14 cellular contexts compared by ENCODE assay signal in the genomic region with DNA sequence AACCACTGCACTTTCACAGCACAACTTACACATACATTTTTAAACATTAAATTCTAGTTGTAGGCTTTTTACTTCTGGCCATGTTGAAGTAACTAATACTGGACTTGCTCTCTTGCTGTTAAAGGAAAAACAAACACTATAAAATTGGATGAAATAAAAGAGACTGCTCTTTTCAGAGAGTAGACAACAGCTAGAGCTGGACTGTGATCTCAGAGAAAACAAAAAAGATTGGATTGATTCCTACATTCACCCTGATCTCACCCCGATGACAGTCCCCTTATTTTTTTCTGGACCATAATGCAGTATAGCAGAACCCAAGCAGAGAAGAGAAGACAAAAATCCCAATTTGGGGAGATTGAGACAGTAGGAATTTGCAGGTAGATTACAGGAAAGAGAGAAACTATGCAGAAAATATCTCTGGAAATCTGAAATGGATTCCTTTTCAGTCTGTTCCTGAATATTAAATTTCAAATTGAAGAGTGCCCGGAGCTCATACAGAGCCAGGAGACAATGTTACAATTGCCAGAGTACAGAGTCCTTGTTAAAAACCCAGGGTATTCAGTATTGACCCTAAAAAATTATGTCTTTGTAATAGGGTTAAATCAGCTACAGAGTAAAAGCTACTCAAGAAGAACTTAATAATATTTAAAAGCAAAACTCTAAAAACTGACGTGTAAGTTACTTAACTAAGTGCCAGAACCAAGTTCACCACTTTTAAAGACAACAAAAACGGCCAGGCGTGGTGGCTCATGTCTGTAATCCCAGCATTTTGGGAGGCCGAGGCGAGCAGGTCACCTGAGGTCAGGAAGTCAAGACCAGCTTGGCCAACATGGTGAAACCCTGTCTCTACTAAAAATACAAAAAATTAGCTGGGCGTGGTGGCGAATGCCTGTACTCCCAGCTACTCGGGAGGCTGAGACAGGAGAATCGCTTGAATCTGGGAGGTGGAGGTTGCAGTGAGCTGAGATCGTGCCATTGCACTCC.
"Had no signal": no experiment of that assay in that cellular context is flagged by ENCODE, and none has a peak within 500 bp of the region (broad histone marks: within the 10 kb centered on the region; RNA-seq: fewer than 3 reads in every experiment).

No MANE protein-coding gene starts in this region.

- H3K36me3 ChIP-seq: ascending aorta, upper lobe of left lung had no signal

- ATAC-seq: naive thymus-derived CD4-positive, alpha-beta T cell; WTC11 had no signal

- H3K9me3 ChIP-seq: ascending aorta had no signal

- H3K4me1 Mint-ChIP-seq: endodermal cell; naive thymus-derived CD4-positive, alpha-beta T cell had no signal

- H3K4me3 ChIP-seq: ascending aorta, upper lobe of left lung had no signal

- H3K27me3 Mint-ChIP-seq: naive thymus-derived CD4-positive, alpha-beta T cell; stimulated activated naive CD8-positive, alpha-beta T cell treated with anti-CD3 and anti-CD28 coated beads, Interleukin-15, Interleukin-2, amounts not matched to agents 100 ng/mL and 50 ng/mL, for 24 hours had no signal

- H3K4me3 Mint-ChIP-seq: activated T-helper 1 cell treated with anti-CD3 and anti-CD28 coated beads, Interleukin-12 subunit alpha, Interleukin-12 subunit beta, Interleukin-2, Interleukin-4 antibody, amounts not matched to agents 30 ng/mL and 10 ng/mL and 1 ng/mL, durations not matched to agents 14 hours and 24 hours and 36 hours; endodermal cell; naive thymus-derived CD4-positive, alpha-beta T cell; stimulated activated naive CD8-positive, alpha-beta T cell treated with anti-CD3 and anti-CD28 coated beads, Interleukin-15, Interleukin-2, amounts not matched to agents 100 ng/mL and 50 ng/mL, for 24 hours; WTC11 had no signal

- DNase-seq: activated CD4-positive, alpha-beta T cell treated with anti-CD3 and anti-CD28 coated beads for 48 hours; activated naive CD4-positive, alpha-beta T cell; endodermal cell; erythroblast; hypothalamus; naive thymus-derived CD4-positive, alpha-beta T cell; nucleus accumbens; stimulated activated CD4-positive, alpha-beta T cell treated with anti-CD3 and anti-CD28 coated beads, Interleukin-4, amount 100 ng/mL, for 1 hour; stimulated activated CD8-positive, alpha-beta memory T cell treated with anti-CD3 and anti-CD28 coated beads, Interleukin-4, amount 100 ng/mL, for 48 hours; upper lobe of left lung had no signal

- H3K27me3 ChIP-seq: ascending aorta, upper lobe of left lung had no signal

- H3K4me1 ChIP-seq: ascending aorta, upper lobe of left lung had no signal

- H3K36me3 Mint-ChIP-seq: WTC11 had no signal

- H3K27ac Mint-ChIP-seq: activated T-helper 1 cell treated with anti-CD3 and anti-CD28 coated beads, Interleukin-12 subunit alpha, Interleukin-12 subunit beta, Interleukin-2, Interleukin-4 antibody, amounts not matched to agents 30 ng/mL and 10 ng/mL and 1 ng/mL, durations not matched to agents 14 hours and 24 hours and 36 hours; endodermal cell; naive thymus-derived CD4-positive, alpha-beta T cell; stimulated activated naive CD8-positive, alpha-beta T cell treated with anti-CD3 and anti-CD28 coated beads, Interleukin-15, Interleukin-2, amounts not matched to agents 100 ng/mL and 50 ng/mL, for 24 hours; WTC11 had no signal

- H3K9me3 Mint-ChIP-seq: endodermal cell had no signal
